In genomic region chr11:2964782-2965181, GRCh38 we compare ENCODE assay signal across 32 cellular contexts.
"Had no signal": no experiment of that assay in that cellular context is flagged by ENCODE, and none has a peak within 500 bp of the region (broad histone marks: within the 10 kb centered on the region; RNA-seq: fewer than 3 reads in every experiment).

No MANE protein-coding gene starts in this region.

- H3K4me3 ChIP-seq: body of pancreas, breast epithelium, PC-9 had no signal

- H3K27me3 Mint-ChIP-seq: activated CD8-positive, alpha-beta T cell treated with anti-CD3 and anti-CD28 coated beads for 36 hours; activated naive CD4-positive, alpha-beta T cell treated with anti-CD3 and anti-CD28 coated beads, Interleukin-2, amount 50 U/mL, for 24 hours; activated naive CD8-positive, alpha-beta T cell treated with anti-CD3 and anti-CD28 coated beads, Interleukin-2, amount 10 ng/mL, durations not matched to agents 7 days and 5 days had no signal

- H3K4me1 ChIP-seq: body of pancreas, breast epithelium had no signal

- H3K27me3 ChIP-seq: body of pancreas, breast epithelium had no signal

- H3K27ac Mint-ChIP-seq: activated naive CD4-positive, alpha-beta T cell treated with anti-CD3 and anti-CD28 coated beads, Interleukin-2, amount 50 U/mL, for 24 hours; activated naive CD8-positive, alpha-beta T cell treated with anti-CD3 and anti-CD28 coated beads, Interleukin-2, amount 10 ng/mL, durations not matched to agents 7 days and 5 days; activated T-helper 2 cell treated with anti-CD3 and anti-CD28 coated beads, Interferon-gamma antibody, Interleukin-2, Interleukin-4, amounts not matched to agents 10 μg/mL and 5 μg/mL and 100 μg/mL, durations not matched to agents 14 hours and 24 hours and 36 hours had no signal

- H3K27ac ChIP-seq: body of pancreas, breast epithelium, KMS-11, PC-9, WERI-Rb-1 had no signal

- ATAC-seq: activated CD8-positive, alpha-beta T cell treated with anti-CD3 and anti-CD28 coated beads for 36 hours; activated T-cell treated with anti-CD3 and anti-CD28 coated beads, Interleukin-2, amount 50 U/mL, for 4 hours; body of pancreas had no signal

- H3K9me3 Mint-ChIP-seq: activated CD8-positive, alpha-beta T cell treated with anti-CD3 and anti-CD28 coated beads for 36 hours; activated naive CD4-positive, alpha-beta T cell treated with anti-CD3 and anti-CD28 coated beads, Interleukin-2, amount 50 U/mL, for 24 hours; activated naive CD8-positive, alpha-beta T cell treated with anti-CD3 and anti-CD28 coated beads, Interleukin-2, amount 10 ng/mL, durations not matched to agents 7 days and 5 days; activated T-cell treated with anti-CD3 and anti-CD28 coated beads, Interleukin-2, amount 50 U/mL, for 4 hours; activated T-helper 2 cell treated with anti-CD3 and anti-CD28 coated beads, Interferon-gamma antibody, Interleukin-2, Interleukin-4, amounts not matched to agents 10 μg/mL and 5 μg/mL and 100 μg/mL, durations not matched to agents 14 hours and 24 hours and 36 hours had no signal

- H3K4me3 Mint-ChIP-seq: activated CD8-positive, alpha-beta T cell treated with anti-CD3 and anti-CD28 coated beads for 36 hours; activated naive CD4-positive, alpha-beta T cell treated with anti-CD3 and anti-CD28 coated beads, Interleukin-2, amount 50 U/mL, for 24 hours; activated naive CD8-positive, alpha-beta T cell treated with anti-CD3 and anti-CD28 coated beads, Interleukin-2, amount 10 ng/mL, durations not matched to agents 7 days and 5 days; activated T-cell treated with anti-CD3 and anti-CD28 coated beads, Interleukin-2, amount 50 U/mL, for 4 hours had no signal

- H3K9me3 ChIP-seq: body of pancreas, breast epithelium had no signal

- DNase-seq: activated CD4-positive, alpha-beta T cell treated with anti-CD3 and anti-CD28 coated beads for 1 hour; activated CD4-positive, alpha-beta T cell treated with anti-CD3 and anti-CD28 coated beads for 48 hours; activated CD4-positive, alpha-beta T cell treated with anti-CD3 and anti-CD28 coated beads, Interleukin-2, amount 50 U/mL, for 4 hours; activated CD4-positive, CD25-positive, alpha-beta regulatory T cell; activated CD8-positive, alpha-beta T cell treated with anti-CD3 and anti-CD28 coated beads for 36 hours; activated gamma-delta T cell; activated naive CD4-positive, alpha-beta T cell treated with Interleukin-2 at 50 U/mL for 16 hours; activated naive CD8-positive, alpha-beta T cell treated with anti-CD3 and anti-CD28 coated beads, Interleukin-2, amount 10 ng/mL, durations not matched to agents 7 days and 5 days; activated T-cell treated with anti-CD3 and anti-CD28 coated beads, Interleukin-2, amount 50 U/mL, for 4 hours; body of pancreas; MM.1S; MV-4-11; NCI-H1092; NCI-H1436 treated with DMSO at 0.1 percent for 48 hours; NCI-H1694 treated with DMSO at 0.1 percent for 48 hours; NCI-H2029; NCI-H2107; NCI-H2171; NCI-H510A; NCI-H526; NCI-H748 treated with DMSO at 0.1 percent for 48 hours; PC-9; Right ventricle myocardium superior; SW 1271; T-helper 1 cell; T-helper 2 cell; T-helper 9 cell; WERI-Rb-1 had no signal
